ENCODE assay signal across 29 cellular contexts in the genomic region with DNA sequence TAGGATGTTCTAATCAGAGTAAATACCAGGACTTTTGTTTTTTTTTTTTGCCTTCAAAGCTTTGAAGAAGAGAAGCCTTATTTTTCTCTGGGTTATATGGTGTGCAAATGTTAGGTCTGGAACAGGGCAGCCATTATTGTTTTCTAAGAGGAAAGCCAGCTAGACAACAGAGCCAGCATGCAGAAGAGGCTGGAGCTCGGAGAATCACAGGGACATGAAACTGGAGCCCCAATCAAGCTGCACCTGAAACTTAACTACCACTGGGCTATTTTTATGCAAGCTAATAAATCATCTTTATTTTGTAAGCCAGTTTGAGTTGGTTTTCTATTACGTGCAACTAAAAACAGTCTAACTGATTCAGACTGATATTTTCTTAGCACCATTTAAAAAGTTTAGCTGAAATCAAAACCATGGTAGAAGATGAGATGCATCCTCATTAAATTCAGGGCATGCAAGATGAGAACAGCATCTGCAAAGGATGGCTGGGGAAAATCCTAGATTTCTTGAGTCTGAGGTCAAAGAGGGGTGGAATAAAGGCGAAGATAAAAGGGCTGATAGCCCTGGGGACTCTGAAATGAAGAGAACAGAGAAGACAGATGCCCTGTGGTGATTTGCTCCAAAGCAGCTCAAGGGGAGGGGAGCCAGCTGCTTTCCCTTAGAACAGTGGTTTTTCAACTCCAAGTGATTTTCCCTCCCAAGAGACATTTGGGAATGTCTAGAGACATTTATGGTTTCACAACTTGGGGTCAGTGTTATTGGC.
DNase-seq lines count a peak whose midpoint lies in the region; ATAC-seq and TF ChIP-seq lines count a peak whose summit lies in the region.
"Had no signal": no experiment of that assay in that cellular context is flagged by ENCODE, and none has a peak within 500 bp of the region (broad histone marks: within the 10 kb centered on the region; RNA-seq: fewer than 3 reads in every experiment).

No MANE protein-coding gene starts in this region.

- H4K8ac ChIP-seq in neuronal stem cell (ENCODE audit: low read depth, low read length), result no peak overlapping the region

- no peak overlapping the region for H2BK5ac ChIP-seq in neuronal stem cell (ENCODE audit: low read length)

- no peak overlapping the region for H4K91ac ChIP-seq in neuronal stem cell (ENCODE audit: low read depth, low read length, poor library complexity)

- no peak overlapping the region for H3K4ac ChIP-seq in neuronal stem cell (ENCODE audit: low read length)

- peaks cover 8 to 23% of the 10 kb centered on the region in 2 donors for H3K9me3 ChIP-seq in neuronal stem cell (replicated peaks in 1 of 2; ENCODE audit: control insufficient read depth in 2 of 2, insufficient read depth in 1 of 2, low read depth in 1 of 2, low read length in 2 of 2)
- H3K9me3 ChIP-seq: adrenal gland, breast epithelium, MG63, right lobe of liver, transverse colon had no signal

- peak overlapping the region; percentile 13 for H3K27ac ChIP-seq in neuronal stem cell (replicated peaks; ENCODE audit: low read length)
- H3K27ac ChIP-seq: 22Rv1, adrenal gland, breast epithelium, parathyroid adenoma, right lobe of liver, transverse colon had no signal

- no peak for ATAC-seq in GM19395 (IDR thresholded peaks at IDR 0.05; ENCODE audit: unreplicated experiment)
- ATAC-seq: CD8-positive, alpha-beta T cell; K562; naive thymus-derived CD4-positive, alpha-beta T cell; right lobe of liver; SK-N-SH treated with all-trans-retinoic acid at 6 μM for 48 hours; stimulated activated naive CD8-positive, alpha-beta T cell treated with anti-CD3 and anti-CD28 coated beads, Interleukin-15, Interleukin-2, amounts not matched to agents 100 U/mL and 50 U/mL, for 24 hours had no signal

- H3K14ac ChIP-seq in neuronal stem cell (ENCODE audit: low read length), result no peak overlapping the region

- TF ChIP-seq POLR2A in erythroblast (IDR thresholded peaks at IDR 0.05; ENCODE audit: low read length), result no peak

- H3K27me3 ChIP-seq in neuronal stem cell (ENCODE audit: control insufficient read depth in 3 of 3, insufficient read depth in 3 of 3, low read depth in 1 of 3, low read length in 3 of 3), result no peaks in the 10 kb centered on the region
- H3K27me3 ChIP-seq: MG63 had no signal

- no peak overlapping the region for H2BK120ac ChIP-seq in neuronal stem cell (ENCODE audit: low read depth, low read length)

- intact Hi-C loops in head of caudate nucleus (cut with DNase I), result no loop called here

- no peak overlapping the region for H3K4me2 ChIP-seq in neuronal stem cell (ENCODE audit: insufficient read depth, low read length, poor library complexity, severe bottlenecking)

- no peak overlapping the region for H2AK5ac ChIP-seq in neuronal stem cell (ENCODE audit: low read depth, low read length)

- no peak overlapping the region for H3K9ac ChIP-seq in neuronal stem cell (ENCODE audit: low read depth, low read length, poor library complexity)
- H3K9ac ChIP-seq: parathyroid adenoma had no signal

- H2BK15ac ChIP-seq in neuronal stem cell (ENCODE audit: low read length), result no peak overlapping the region

- peaks cover 15 to 19% of the 10 kb centered on the region in 2 donors for H3K4me1 ChIP-seq in neuronal stem cell (ENCODE audit: control insufficient read depth in 2 of 2, insufficient read depth in 1 of 2, low read depth in 1 of 2, low read length in 2 of 2)
- H3K4me1 ChIP-seq: adrenal gland, breast epithelium, parathyroid adenoma, right lobe of liver, transverse colon had no signal

- H3K23ac ChIP-seq in neuronal stem cell (ENCODE audit: low read depth, low read length, poor library complexity), result no peak overlapping the region

- DNase-seq in NCI-H1417 (lab: John Stamatoyannopoulos, UW) (peak in 2 of 3 experiments; percentile 4 to 7), NCI-H1417 treated with DMSO at 0.1 percent for 48 hours (lab: John Stamatoyannopoulos, UW) (no peak), head of caudate nucleus (peak in 24 of 42 donors; percentile 14 to 74 (median 40)), neuronal stem cell (ENCODE audit: low spot score) (no peak), HuH-7 (ENCODE audit: low spot score) (no peak), erythroblast (lab: John Stamatoyannopoulos, UW) (no peak), NCI-H1092 treated with DMSO at 0.1 percent for 48 hours (lab: John Stamatoyannopoulos, UW) (no peak)
- DNase-seq: activated CD4-positive, alpha-beta T cell treated with anti-CD3 and anti-CD28 coated beads, Interleukin-2, amount 10 ng/mL, durations not matched to agents 24 days and 14 days; activated naive CD4-positive, alpha-beta T cell; activated T-cell treated with anti-CD3 and anti-CD28 coated beads, Interleukin-2, amount 50 U/mL, for 48 hours; adrenal gland; CD8-positive, alpha-beta T cell; cortex of kidney; DMS 273 treated with DMSO at 0.1 percent for 48 hours; HFFc6; mesendoderm; MG63; naive thymus-derived CD4-positive, alpha-beta T cell; NCI-H2171 treated with DMSO at 0.1 percent for 48 hours; stimulated activated naive CD8-positive, alpha-beta T cell treated with anti-CD3 and anti-CD28 coated beads, Interleukin-15, Interleukin-2, amounts not matched to agents 100 U/mL and 50 U/mL, for 24 hours; T-helper 2 cell; transverse colon had no signal

- no peak overlapping the region for H3K4me3 ChIP-seq in neuronal stem cell (ENCODE audit: low read length in 2 of 2)
- H3K4me3 ChIP-seq: adrenal gland, breast epithelium, K562, MG63, right lobe of liver, transverse colon had no signal

- H3K36me3 ChIP-seq in neuronal stem cell (replicated peaks in 1 of 2; ENCODE audit: control insufficient read depth in 2 of 2, insufficient read depth in 2 of 2, low read length in 2 of 2), result no peaks in the 10 kb centered on the region
- H3K36me3 ChIP-seq: adrenal gland, breast epithelium, MG63, right lobe of liver, transverse colon had no signal

- H3K79me1 ChIP-seq in neuronal stem cell (ENCODE audit: low read depth, low read length), result no peaks in the 10 kb centered on the region

- WGBS in neuronal stem cell (ENCODE audit: extremely low coverage in 2 of 2, insufficient read length in 2 of 2, insufficient replicate concordance in 1 of 2), 2 donors, result no CpG with 5 or more reads among the region's 3 CpGs

- H3K18ac ChIP-seq in neuronal stem cell (ENCODE audit: low read length), result no peak overlapping the region

- peak overlapping the region; percentile 42 for H2AFZ ChIP-seq in neuronal stem cell (ENCODE audit: low read length)
- H2AFZ ChIP-seq: parathyroid adenoma had no signal

- no peak overlapping the region for H2BK12ac ChIP-seq in neuronal stem cell (ENCODE audit: low read length)

Comparison
In these comparisons a context has a peak if more than half of its experiments do, and no peak if none do; other contexts are left out.
1. DNase-seq: peak in NCI-H1417 (2 of 3) and head of caudate nucleus (24 of 42); none in NCI-H1417 treated with DMSO at 0.1 percent for 48 hours (single experiment), neuronal stem cell (single experiment), HuH-7 (single experiment), erythroblast (0 of 2) and NCI-H1092 treated with DMSO at 0.1 percent for 48 hours (single experiment).